1 cellular context compared by ENCODE assay signal in genomic region chr1:114702699-114703098, GRCh38.
A peak's percentile ranks its signal among the peaks of the same experiment; 100 is the strongest.
TF ChIP-seq lines count a peak whose summit lies in the region.

No MANE protein-coding gene starts in this region.

TF ChIP-seq in GM12878, 131 proteins besides CTCF, POLR2A, EP300 and RAD21:
- TF ChIP-seq, protein P1, sequence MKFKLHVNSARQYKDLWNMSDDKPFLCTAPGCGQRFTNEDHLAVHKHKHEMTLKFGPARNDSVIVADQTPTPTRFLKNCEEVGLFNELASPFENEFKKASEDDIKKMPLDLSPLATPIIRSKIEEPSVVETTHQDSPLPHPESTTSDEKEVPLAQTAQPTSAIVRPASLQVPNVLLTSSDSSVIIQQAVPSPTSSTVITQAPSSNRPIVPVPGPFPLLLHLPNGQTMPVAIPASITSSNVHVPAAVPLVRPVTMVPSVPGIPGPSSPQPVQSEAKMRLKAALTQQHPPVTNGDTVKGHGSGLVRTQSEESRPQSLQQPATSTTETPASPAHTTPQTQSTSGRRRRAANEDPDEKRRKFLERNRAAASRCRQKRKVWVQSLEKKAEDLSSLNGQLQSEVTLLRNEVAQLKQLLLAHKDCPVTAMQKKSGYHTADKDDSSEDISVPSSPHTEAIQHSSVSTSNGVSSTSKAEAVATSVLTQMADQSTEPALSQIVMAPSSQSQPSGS (IDR thresholded peaks at IDR 0.05; ENCODE audit: low read length): 0 out of 2 replicates have a peak, but pooled peaks have one; percentile 16
- TF ChIP-seq GATAD2B (conservative IDR thresholded peaks at IDR 0.05; ENCODE audit: low read depth) (no peak), CREM (IDR thresholded peaks at IDR 0.05; ENCODE audit: low read depth) (0 out of 2 replicates have a peak, but pooled peaks have one; percentile 22), ETV6 (conservative IDR thresholded peaks at IDR 0.05 in 1 of 2, IDR thresholded peaks at IDR 0.05 in 1 of 2; ENCODE audit: borderline replicate concordance in 1 of 2, low read depth in 1 of 2) (no peak), ZBTB11 (CRISPR knock-in tag; IDR thresholded peaks at IDR 0.05) (no peak), RUNX3 (IDR thresholded peaks at IDR 0.05; ENCODE audit: low read length) (peak; percentile 76), CHD1 (IDR thresholded peaks at IDR 0.05; ENCODE audit: low read depth, low read length) (no peak), MEF2B (IDR thresholded peaks at IDR 0.05; ENCODE audit: partially characterized antibody, poor library complexity, severe bottlenecking) (peak; percentile 27), SIN3A (IDR thresholded peaks at IDR 0.05; ENCODE audit: low read depth, low read length) (no peak)
